8 cellular contexts compared by ENCODE assay signal in genomic region chr9:121698627-121699270, GRCh38. TPM values are rescaled to one million over a fixed set of nuclear protein-coding genes. Genes with fewer than 3 reads are reported as not detected.
A peak's percentile ranks its signal among the peaks of the same experiment; 100 is the strongest.
DNase-seq lines count a peak whose midpoint lies in the region; ATAC-seq and TF ChIP-seq lines count a peak whose summit lies in the region.

No MANE protein-coding gene starts in this region.

- peaks cover 17 to 23% of the 10 kb centered on the region in 2 donors for H3K27me3 Mint-ChIP-seq in natural killer cell treated with Interleukin-12 subunit alpha and Interleukin-12 subunit beta and Interleukin-15 and Interleukin-18, amount 100 ng/mL, for 72 hours

- H3K27ac Mint-ChIP-seq in natural killer cell treated with Interleukin-12 subunit alpha and Interleukin-12 subunit beta and Interleukin-15 and Interleukin-18, amount 100 ng/mL, for 72 hours: no peak overlapping the region

- ATAC-seq in natural killer cell treated with Interleukin-12 subunit alpha and Interleukin-12 subunit beta and Interleukin-15 and Interleukin-18, amount 100 ng/mL, for 72 hours: peak in 1 of 2 donors; percentile 13

- H3K4me3 ChIP-seq in dorsolateral prefrontal cortex: peak overlapping the region in 56 of 59 donors; percentile 10 to 77 (median 66)

- H3K9me3 Mint-ChIP-seq in natural killer cell treated with Interleukin-12 subunit alpha and Interleukin-12 subunit beta and Interleukin-15 and Interleukin-18, amount 100 ng/mL, for 72 hours: no peaks in the 10 kb centered on the region

- H3K27ac ChIP-seq in dorsolateral prefrontal cortex: peak overlapping the region in 10 of 59 donors; percentile 2 to 80 (median 36)

- no peaks in the 10 kb centered on the region for H3K27me3 ChIP-seq in dorsolateral prefrontal cortex

- H3K4me3 Mint-ChIP-seq in natural killer cell treated with Interleukin-12 subunit alpha and Interleukin-12 subunit beta and Interleukin-15 and Interleukin-18, amount 100 ng/mL, for 72 hours: peak overlapping the region; percentile 65

- H3K36me3 Mint-ChIP-seq in natural killer cell treated with Interleukin-12 subunit alpha and Interleukin-12 subunit beta and Interleukin-15 and Interleukin-18, amount 100 ng/mL, for 72 hours: no peaks in the 10 kb centered on the region

- intact Hi-C loops in dorsolateral prefrontal cortex (cut with DNase I): loop anchor here in 1 of 2 donors (10.0 kb wide), 1 partner anchor 296 kb away; no protein-coding TSS in a partner anchor

- H3K4me1 Mint-ChIP-seq in natural killer cell treated with Interleukin-12 subunit alpha and Interleukin-12 subunit beta and Interleukin-15 and Interleukin-18, amount 100 ng/mL, for 72 hours (ENCODE audit: low read depth in 2 of 2): peaks cover 9 to 11% of the 10 kb centered on the region in 2 donors

- peak; percentile 10 for DNase-seq in activated naive CD4-positive, alpha-beta T cell treated with Interleukin-2 at 50 U/mL for 16 hours
- no peak for DNase-seq in activated naive CD4-positive, alpha-beta T cell (lab: John Stamatoyannopoulos, UW)
- peak; percentile 66 for DNase-seq in NCI-H2227 treated with DMSO at 0.1 percent for 48 hours (lab: John Stamatoyannopoulos, UW)
- DNase-seq in dorsolateral prefrontal cortex: no peak
- no peak for DNase-seq in natural killer cell treated with Interleukin-12 subunit alpha and Interleukin-12 subunit beta and Interleukin-15 and Interleukin-18, amount 100 ng/mL, for 72 hours (ENCODE audit: low spot score)
- no peak for DNase-seq in OCI-M2 (lab: John Stamatoyannopoulos, UW; ENCODE audit: unreplicated experiment)
- DNase-seq in A172 (ENCODE audit: low spot score): no peak
- no peak for DNase-seq in foreskin melanocyte

- TF ChIP-seq CTCF in dorsolateral prefrontal cortex (IDR thresholded peaks at IDR 0.05 in 54 of 56, conservative IDR thresholded peaks at IDR 0.05 in 2 of 56; ENCODE audit: low read depth in 1 of 56, partially characterized antibody in 56 of 56): no peak

RNA-seq across cellular contexts. Expression of gene DAB2IP, which starts 47.3 kb away (rescaled TPM):
- total RNA-seq in dorsolateral prefrontal cortex: 100 to 1,000 TPM in 19 of 120 experiments, 10 to 100 TPM in 101; 41.7 to 155 (median 82.0) TPM
- total RNA-seq in natural killer cell treated with Interleukin-12 subunit alpha and Interleukin-12 subunit beta and Interleukin-15 and Interleukin-18, amount 100 ng/mL, for 72 hours: under 1 TPM; 0.07 to 0.53 TPM
- total RNA-seq in A172 (2014; rRNA removed; shearing (Covaris generic)): 15.8 and 19.1 TPM in 2 replicates

Comparison
In these comparisons a context has a peak if more than half of its experiments do, and no peak if none do; other contexts are left out.
1. DNase-seq: peak in activated naive CD4-positive, alpha-beta T cell treated with Interleukin-2 at 50 U/mL for 16 hours (single experiment) and NCI-H2227 treated with DMSO at 0.1 percent for 48 hours (single experiment); none in activated naive CD4-positive, alpha-beta T cell (0 of 4), dorsolateral prefrontal cortex (0 of 10), natural killer cell treated with Interleukin-12 subunit alpha and Interleukin-12 subunit beta and Interleukin-15 and Interleukin-18, amount 100 ng/mL, for 72 hours (single experiment), OCI-M2 (single experiment), A172 (single experiment) and foreskin melanocyte (single experiment).
2. RNA of gene DAB2IP, which starts 47.3 kb away (total RNA-seq): 41.7 to 155 TPM in dorsolateral prefrontal cortex and 15.8 to 19.1 TPM in A172; 0.07 to 0.53 TPM in natural killer cell treated with Interleukin-12 subunit alpha and Interleukin-12 subunit beta and Interleukin-15 and Interleukin-18, amount 100 ng/mL, for 72 hours; every median in the first group is over 10 times any median in the second.